Comparison of ENCODE assay signal across 33 cellular contexts in genomic region chr2:64080179-64080578, GRCh38.
"Had no signal": no experiment of that assay in that cellular context is flagged by ENCODE, and none has a peak within 500 bp of the region (broad histone marks: within the 10 kb centered on the region; RNA-seq: fewer than 3 reads in every experiment).

No MANE protein-coding gene starts in this region.

- H3K36me3 ChIP-seq: brain microvascular endothelial cell, esophagus muscularis mucosa, gastroesophageal sphincter, WERI-Rb-1 had no signal

- H3K27ac ChIP-seq: brain microvascular endothelial cell, coronary artery, dorsolateral prefrontal cortex, esophagus muscularis mucosa, gastroesophageal sphincter, WERI-Rb-1 had no signal

- H3K27ac Mint-ChIP-seq: activated B cell treated with CpG ODN at 0.5 μM for 24 hours; activated CD8-positive, alpha-beta T cell treated with anti-CD3 and anti-CD28 coated beads for 36 hours; activated naive CD8-positive, alpha-beta T cell; activated T-helper 17 cell treated with anti-CD3 and anti-CD28 coated beads, Interleukin-2, amount 50 U/mL, for 72 hours; dendritic cell treated with granulocyte-macrophage colony-stimulating factor and Interleukin-4, amounts not matched to agents 40 ng/mL and 50 ng/mL, for 4 days; T-cell; T-helper 1 cell treated with Interleukin-12 subunit alpha and Interleukin-12 subunit beta and Interleukin-4 antibody, amounts not matched to agents 30 μg/mL and 1 μg/mL, for 36 hours; T-helper 2 cell treated with Interferon-gamma antibody and Interleukin-4, amounts not matched to agents 5 μg/mL and 100 μg/mL, for 36 hours had no signal

- H3K27me3 Mint-ChIP-seq: activated B cell treated with CpG ODN at 0.5 μM for 24 hours; activated naive CD8-positive, alpha-beta T cell; T-cell had no signal

- H3K9me3 ChIP-seq: esophagus muscularis mucosa, gastroesophageal sphincter had no signal

- ATAC-seq: activated CD4-positive, CD25-positive, alpha-beta regulatory T cell treated with anti-CD3 and anti-CD28 coated beads, Interleukin-2, amount 50 U/mL, for 24 hours; activated CD8-positive, alpha-beta T cell treated with anti-CD3 and anti-CD28 coated beads for 36 hours; activated T-cell treated with anti-CD3 and anti-CD28 coated beads, Interleukin-2, amount 50 U/mL, for 4 hours; activated T-helper 17 cell treated with anti-CD3 and anti-CD28 coated beads, Interleukin-2, amount 50 U/mL, for 72 hours; gastroesophageal sphincter had no signal

- H3K27me3 ChIP-seq: brain microvascular endothelial cell, dorsolateral prefrontal cortex, esophagus muscularis mucosa, gastroesophageal sphincter had no signal

- H3K4me3 Mint-ChIP-seq: activated B cell treated with CpG ODN at 0.5 μM for 24 hours; activated CD8-positive, alpha-beta T cell treated with anti-CD3 and anti-CD28 coated beads for 36 hours; activated naive CD8-positive, alpha-beta T cell; activated T-cell treated with anti-CD3 and anti-CD28 coated beads, Interleukin-2, amount 50 U/mL, for 4 hours; activated T-helper 17 cell treated with anti-CD3 and anti-CD28 coated beads, Interleukin-2, amount 50 U/mL, for 72 hours; central memory CD8-positive, alpha-beta T cell; dendritic cell treated with granulocyte-macrophage colony-stimulating factor and Interleukin-4, amounts not matched to agents 40 ng/mL and 50 ng/mL, for 4 days; T-cell; T-helper 1 cell treated with Interleukin-12 subunit alpha and Interleukin-12 subunit beta and Interleukin-4 antibody, amounts not matched to agents 30 μg/mL and 1 μg/mL, for 36 hours; T-helper 2 cell treated with Interferon-gamma antibody and Interleukin-4, amounts not matched to agents 5 μg/mL and 100 μg/mL, for 36 hours had no signal

- H3K9me3 Mint-ChIP-seq: activated B cell treated with CpG ODN at 0.5 μM for 24 hours; activated CD8-positive, alpha-beta T cell treated with anti-CD3 and anti-CD28 coated beads for 36 hours; activated T-cell treated with anti-CD3 and anti-CD28 coated beads, Interleukin-2, amount 50 U/mL, for 4 hours; activated T-helper 17 cell treated with anti-CD3 and anti-CD28 coated beads, Interleukin-2, amount 50 U/mL, for 72 hours; central memory CD8-positive, alpha-beta T cell; dendritic cell treated with granulocyte-macrophage colony-stimulating factor and Interleukin-4, amounts not matched to agents 40 ng/mL and 50 ng/mL, for 4 days; T-cell; T-helper 1 cell treated with Interleukin-12 subunit alpha and Interleukin-12 subunit beta and Interleukin-4 antibody, amounts not matched to agents 30 μg/mL and 1 μg/mL, for 36 hours; T-helper 2 cell treated with Interferon-gamma antibody and Interleukin-4, amounts not matched to agents 5 μg/mL and 100 μg/mL, for 36 hours had no signal

- H3K4me1 ChIP-seq: esophagus muscularis mucosa, gastroesophageal sphincter had no signal

- DNase-seq: activated B cell treated with CpG ODN at 0.5 μM for 24 hours; activated CD4-positive, alpha-beta T cell treated with anti-CD3 and anti-CD28 coated beads for 48 hours; activated CD4-positive, alpha-beta T cell treated with anti-CD3 and anti-CD28 coated beads, Interleukin-2, amount 50 U/mL, for 1 hour; activated CD4-positive, alpha-beta T cell treated with anti-CD3 and anti-CD28 coated beads, Interleukin-2, amount 50 U/mL, for 48 hours; activated CD8-positive, alpha-beta memory T cell treated with anti-CD3 and anti-CD28 coated beads for 24 hours; activated CD8-positive, alpha-beta T cell treated with anti-CD3 and anti-CD28 coated beads for 36 hours; activated effector memory CD4-positive, alpha-beta T cell treated with Interleukin-2 at 50 U/mL for 16 hours; activated gamma-delta T cell treated with Interleukin-2 at 50 U/mL for 16 hours; activated naive CD4-positive, alpha-beta T cell treated with anti-CD3 and anti-CD28 coated beads, Interleukin-2, amount 50 U/mL, for 16 hours; activated naive CD4-positive, alpha-beta T cell treated with Interleukin-2 at 50 U/mL for 16 hours; activated T-cell treated with anti-CD3 and anti-CD28 coated beads, Interleukin-2, amount 50 U/mL, for 4 hours; amniotic stem cell; anterior cingulate cortex; brain microvascular endothelial cell; dorsolateral prefrontal cortex; effector memory CD4-positive, alpha-beta T cell; erythroblast; foreskin melanocyte; T-cell; T1000; WERI-Rb-1 had no signal

- H3K4me1 Mint-ChIP-seq: activated T-helper 17 cell treated with anti-CD3 and anti-CD28 coated beads, Interleukin-2, amount 50 U/mL, for 72 hours; central memory CD8-positive, alpha-beta T cell; T-cell had no signal

- H3K36me3 Mint-ChIP-seq: activated naive CD8-positive, alpha-beta T cell; T-cell had no signal

- H3K4me3 ChIP-seq: coronary artery, dorsolateral prefrontal cortex, esophagus muscularis mucosa, gastroesophageal sphincter had no signal

- FAIRE-seq: astrocyte, bronchial epithelial cell had no signal
